In the genomic region with DNA sequence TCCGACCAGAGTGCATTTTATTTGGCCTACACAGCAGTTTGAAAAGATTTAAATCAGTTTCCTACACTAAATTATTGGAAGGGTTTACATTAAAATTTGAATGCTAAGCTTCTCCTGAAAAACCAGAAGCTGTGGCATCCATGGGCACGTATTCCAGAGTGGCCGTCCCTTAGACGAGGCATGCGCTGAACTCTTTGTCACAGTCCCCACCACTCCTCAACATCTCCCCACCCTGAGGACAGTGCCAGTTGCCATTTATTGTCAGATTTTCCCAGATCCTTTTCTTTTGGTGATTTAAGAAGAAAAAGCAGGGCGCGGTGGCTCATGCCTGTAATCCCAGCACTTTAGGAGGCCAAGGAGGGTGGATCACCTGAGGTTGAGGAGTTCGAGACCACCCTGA, we compare ENCODE assay signal across 20 cellular contexts. TPM values are rescaled to one million over a fixed set of nuclear protein-coding genes. Genes with fewer than 3 reads are reported as not detected.
"Had no signal": no experiment of that assay in that cellular context is flagged by ENCODE, and none has a peak within 500 bp of the region (broad histone marks: within the 10 kb centered on the region; RNA-seq: fewer than 3 reads in every experiment).

No MANE protein-coding gene starts in this region.

- ATAC-seq: lower lobe of right lung; naive thymus-derived CD8-positive, alpha-beta T cell; psoas muscle; stimulated activated effector memory CD8-positive, alpha-beta T cell treated with anti-CD3 and anti-CD28 coated beads, Interleukin-12 subunit alpha, Interleukin-12 subunit beta, amount 100 ng/mL, for 72 hours had no signal

- H3K27ac ChIP-seq: lower lobe of right lung, parathyroid adenoma, psoas muscle, upper lobe of left lung, WERI-Rb-1 had no signal

- H3K4me1 ChIP-seq: lower lobe of right lung, parathyroid adenoma, psoas muscle, upper lobe of left lung had no signal

- H3K4me3 ChIP-seq: lower lobe of right lung, psoas muscle, upper lobe of left lung had no signal

- H3K27me3 ChIP-seq: upper lobe of left lung had no signal

- H3K36me3 ChIP-seq: lower lobe of right lung, upper lobe of left lung, WERI-Rb-1 had no signal

- H3K9me3 ChIP-seq: psoas muscle had no signal

- DNase-seq: activated CD4-positive, alpha-beta memory T cell treated with anti-CD3 and anti-CD28 coated beads, Interleukin-2, amount 10 ng/mL, durations not matched to agents 7 days and 5 days; activated CD4-positive, alpha-beta T cell treated with anti-CD3 and anti-CD28 coated beads for 1 hour; activated CD4-positive, alpha-beta T cell treated with anti-CD3 and anti-CD28 coated beads, Interleukin-2, amount 10 ng/mL, durations not matched to agents 7 days and 5 days; activated effector memory CD4-positive, alpha-beta T cell treated with Interleukin-2 at 50 U/mL for 16 hours; activated naive CD4-positive, alpha-beta T cell treated with Interleukin-2 at 50 U/mL for 16 hours; effector memory CD4-positive, alpha-beta T cell; foreskin fibroblast; hippocampal formation; kidney; lower lobe of right lung; mesenchymal stem cell; psoas muscle; stimulated activated CD4-positive, alpha-beta T cell treated with anti-CD3 and anti-CD28 coated beads, Interleukin-4, amount 100 ng/mL, for 1 hour; WERI-Rb-1 had no signal

RNA-seq across cellular contexts. Expression of gene UNC5A, which starts 39.9 kb away (rescaled TPM):
- total RNA-seq: activated CD4-positive, alpha-beta memory T cell treated with anti-CD3 and anti-CD28 coated beads, Interleukin-2, amount 10 ng/mL, durations not matched to agents 7 days and 5 days; activated CD4-positive, alpha-beta T cell treated with anti-CD3 and anti-CD28 coated beads, Interleukin-2, amount 10 ng/mL, durations not matched to agents 7 days and 5 days; bronchial epithelial cell; naive thymus-derived CD8-positive, alpha-beta T cell; T-helper 1 cell treated with Interleukin-12 subunit alpha and Interleukin-12 subunit beta and Interleukin-4 antibody, amounts not matched to agents 30 ng/mL and 1 ng/mL, for 36 hours had no signal
